Comparison of ENCODE assay signal across 8 cellular contexts in genomic region chr16:50741225-50741807, GRCh38. TPM values are rescaled to one million over a fixed set of nuclear protein-coding genes. Genes with fewer than 3 reads are reported as not detected.
DNase-seq lines count a peak whose midpoint lies in the region; ATAC-seq and TF ChIP-seq lines count a peak whose summit lies in the region.

No MANE protein-coding gene starts in this region.

- no peaks in the 10 kb centered on the region for H3K9me3 Mint-ChIP-seq in activated CD4-positive, alpha-beta memory T cell treated with anti-CD3 and anti-CD28 coated beads for 36 hours

- H3K27ac ChIP-seq in spleen = peak overlapping the region; percentile 77 to 100 (median 99)

- POLR2A ChIA-PET in activated CD4-positive, alpha-beta memory T cell treated with anti-CD3 and anti-CD28 coated beads for 36 hours (lab: Charles Lee) = interaction anchor here (0.8 to 7.2 kb wide), 10 partner anchors 10 to 74 kb away, joined by 3 to 81 read pairs (median 6); partner anchors contain the start of gene SNX20

- H3K36me3 ChIP-seq in spleen = peaks cover 0 to 27% (median 0%) of the 10 kb centered on the region in 6 donors

- peak overlapping the region; percentile 94 for H3K27ac Mint-ChIP-seq in activated CD4-positive, alpha-beta memory T cell treated with anti-CD3 and anti-CD28 coated beads for 36 hours

- no peaks in the 10 kb centered on the region for H3K27me3 ChIP-seq in spleen (replicated peaks in 1 of 7)

- TF ChIP-seq CTCF in spleen (IDR thresholded peaks at IDR 0.05 in 8 of 11, conservative IDR thresholded peaks at IDR 0.05 in 3 of 11) = peak in 1 of 11 experiments; percentile 34

- no peaks in the 10 kb centered on the region for H3K9me3 ChIP-seq in spleen

- CTCF ChIA-PET in activated CD4-positive, alpha-beta memory T cell treated with anti-CD3 and anti-CD28 coated beads for 36 hours (lab: Charles Lee) = interaction anchor here (0.6 to 2.2 kb wide), 13 partner anchors 15 to 716 kb away, joined by 3 to 13 read pairs (median 5); partner anchors contain the start of gene CNEP1R1

- no peak for TF ChIP-seq POLR2A in spleen (IDR thresholded peaks at IDR 0.05)

- peaks cover 29% of the 10 kb centered on the region for H3K36me3 Mint-ChIP-seq in activated CD4-positive, alpha-beta memory T cell treated with anti-CD3 and anti-CD28 coated beads for 36 hours

- DNase-seq in AG20443 (ENCODE audit: low spot score) (peak; percentile 38), left ventricle myocardium superior (peak; percentile 39), spleen (no peak), NCI-H1436 treated with DMSO at 0.1 percent for 48 hours (lab: John Stamatoyannopoulos, UW) (no peak), NCI-H748 (lab: John Stamatoyannopoulos, UW; ENCODE audit: unreplicated experiment) (no peak), NCI-H526 treated with DMSO at 0.1 percent for 48 hours (lab: John Stamatoyannopoulos, UW) (no peak)
- DNase-seq in activated CD4-positive, alpha-beta memory T cell treated with anti-CD3 and anti-CD28 coated beads for 36 hours = no peak

- H3K27me3 Mint-ChIP-seq in activated CD4-positive, alpha-beta memory T cell treated with anti-CD3 and anti-CD28 coated beads for 36 hours = no peaks in the 10 kb centered on the region

- peak overlapping the region; percentile 82 for H3K4me3 Mint-ChIP-seq in activated CD4-positive, alpha-beta memory T cell treated with anti-CD3 and anti-CD28 coated beads for 36 hours

- ATAC-seq in GM21619 (IDR thresholded peaks at IDR 0.05; ENCODE audit: unreplicated experiment) (peak; percentile 2), left ventricle myocardium superior (no peak)

- H3K4me1 Mint-ChIP-seq in activated CD4-positive, alpha-beta memory T cell treated with anti-CD3 and anti-CD28 coated beads for 36 hours (ENCODE audit: low read depth) = peaks cover 49% of the 10 kb centered on the region

- H3K4me3 ChIP-seq in spleen = peak overlapping the region; percentile 38 to 90 (median 83)

- WGBS in spleen, 5 donors = 9 to 15% (median 13%) methylated on average over 17 to 24 of the region's 24 CpGs

- intact Hi-C loops in activated CD4-positive, alpha-beta memory T cell treated with anti-CD3 and anti-CD28 coated beads for 36 hours (cut with micrococcal nuclease) = loop anchor here (1.0 to 10.0 kb wide), 6 partner anchors 43 to 717 kb away; partner anchors contain the start of genes ADCY7, CNEP1R1 and NKD1
- intact Hi-C loops in left ventricle myocardium superior (cut with micrococcal nuclease) (no loop called here), spleen (cut with DNase I; ENCODE audit: low total_unique reads) (no loop called here)

- peaks cover 34 to 58% (median 44%) of the 10 kb centered on the region in 6 donors for H3K4me1 ChIP-seq in spleen

RNA-seq across cellular contexts. Expression of gene CYLD, which starts 0.6 kb away (rescaled TPM):
- total RNA-seq in activated CD4-positive, alpha-beta memory T cell treated with anti-CD3 and anti-CD28 coated beads for 36 hours = 100 to 1,000 TPM; 133 to 135 TPM
- 31.1 TPM for total RNA-seq in left ventricle myocardium superior
- 100 to 1,000 TPM in 6 of 7 donors, 10 to 100 TPM in 1; 90.3 to 133 (median 108) TPM for total RNA-seq in spleen
- 10 to 100 TPM; 19.9 to 31.0 (median 30.7) TPM for polyA plus RNA-seq in spleen

RNA-seq across cellular contexts. Expression of gene NOD2, which starts 47.9 kb away (rescaled TPM):
- total RNA-seq in activated CD4-positive, alpha-beta memory T cell treated with anti-CD3 and anti-CD28 coated beads for 36 hours = 10 to 100 TPM; 17.9 to 18.7 TPM
- 0.45 TPM for total RNA-seq in left ventricle myocardium superior
- 10 to 100 TPM in 3 of 7 donors, 1 to 10 TPM in 4; 5.6 to 23.2 (median 9.9) TPM for total RNA-seq in spleen
- polyA plus RNA-seq in spleen = 1 to 10 TPM in 2 of 3 donors, under 1 TPM in 1; 0.41 to 2.8 (median 2.3) TPM

Comparison
In these comparisons a context has a peak if more than half of its experiments do, and no peak if none do; other contexts are left out.
1. DNase-seq: peak in AG20443 (single experiment) and left ventricle myocardium superior (single experiment); none in activated CD4-positive, alpha-beta memory T cell treated with anti-CD3 and anti-CD28 coated beads for 36 hours (single experiment), spleen (single experiment), NCI-H1436 treated with DMSO at 0.1 percent for 48 hours (single experiment), NCI-H748 (single experiment) and NCI-H526 treated with DMSO at 0.1 percent for 48 hours (single experiment).